Comparison of ENCODE assay signal across 19 cellular contexts in the genomic region with DNA sequence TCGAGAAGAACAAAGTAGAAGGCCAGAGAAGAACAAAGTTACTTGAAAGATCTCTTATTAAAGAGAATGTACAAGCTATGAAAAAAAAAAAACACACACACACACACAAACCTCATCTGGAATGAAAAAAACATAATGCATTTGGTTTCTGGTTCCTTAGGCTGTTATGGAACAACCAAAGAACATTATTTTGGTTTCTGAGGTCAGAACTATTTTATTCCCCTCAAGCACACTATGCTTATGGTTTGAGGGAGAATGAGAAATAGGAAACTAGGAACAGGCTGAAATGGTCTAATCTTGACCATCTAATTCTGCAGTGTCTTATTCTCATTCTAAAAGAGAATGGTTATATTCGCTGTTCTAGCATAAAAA. TPM values are rescaled to one million over a fixed set of nuclear protein-coding genes. Genes with fewer than 3 reads are reported as not detected.
DNase-seq lines count a peak whose midpoint lies in the region; ATAC-seq, FAIRE-seq and TF ChIP-seq lines count a peak whose summit lies in the region.
"Had no signal": no experiment of that assay in that cellular context is flagged by ENCODE, and none has a peak within 500 bp of the region (broad histone marks: within the 10 kb centered on the region; RNA-seq: fewer than 3 reads in every experiment).

No MANE protein-coding gene starts in this region.

- 90 to 98% (median 92%) methylated on average over 2 of the region's 2 CpGs for WGBS in stomach, 5 donors

- peak overlapping the region in 3 of 5 donors; percentile 30 to 93 (median 70) for H3K27ac ChIP-seq in stomach
- no peak overlapping the region for H3K27ac ChIP-seq in lower lobe of right lung
- no peak overlapping the region for H3K27ac ChIP-seq in left lung
- H3K27ac ChIP-seq: A549, right atrium auricular region had no signal

- peak; percentile 51 for FAIRE-seq in endometrium (lab: Jason Lieb, UNC)
- FAIRE-seq: A549, H54, RCC 7860 had no signal

- H3K36me3 ChIP-seq in stomach: peaks cover 0 to 3% (median 0%) of the 10 kb centered on the region in 4 donors
- H3K36me3 ChIP-seq in lower lobe of right lung: peaks cover 4% of the 10 kb centered on the region
- peaks cover 0 to 10% of the 10 kb centered on the region in 2 donors for H3K36me3 ChIP-seq in left lung
- H3K36me3 ChIP-seq: BE2C, right atrium auricular region had no signal

- ATAC-seq in activated CD8-positive, alpha-beta memory T cell treated with anti-CD3 and anti-CD28 coated beads, Interleukin-2, amount 10 ng/mL, durations not matched to agents 7 days and 5 days: no peak
- ATAC-seq in T-cell (replicated peaks in 1 of 4): no peak
- no peak for ATAC-seq in lower lobe of right lung
- ATAC-seq in naive thymus-derived CD8-positive, alpha-beta T cell: no peak
- ATAC-seq in left lung: no peak
- ATAC-seq: A549 had no signal

- CTCF ChIA-PET in activated CD8-positive, alpha-beta memory T cell treated with anti-CD3 and anti-CD28 coated beads, Interleukin-2, amount 10 ng/mL, durations not matched to agents 7 days and 5 days (lab: Charles Lee): interaction anchor here (0.9 to 4.5 kb wide), 10 partner anchors 9 to 664 kb away, joined by 3 to 29 read pairs (median 4); partner anchors contain the start of gene PRDM1
- CTCF ChIA-PET in T-cell (lab: Charles Lee): interaction anchor here (0.6 to 3.6 kb wide), 4 partner anchors 38 to 470 kb away, joined by 4 to 23 read pairs (median 6); no protein-coding TSS in a partner anchor

- peak overlapping the region; percentile 86 for H3K27ac Mint-ChIP-seq in activated CD8-positive, alpha-beta memory T cell treated with anti-CD3 and anti-CD28 coated beads, Interleukin-2, amount 10 ng/mL, durations not matched to agents 7 days and 5 days
- peak overlapping the region; percentile 80 to 90 for H3K27ac Mint-ChIP-seq in T-cell
- H3K27ac Mint-ChIP-seq in naive thymus-derived CD8-positive, alpha-beta T cell: peak overlapping the region in 2 of 10 donors; percentile 40 to 62
- H3K27ac Mint-ChIP-seq: brain had no signal

- TF ChIP-seq POLR2A in stomach (IDR thresholded peaks at IDR 0.05): no peak

- TF ChIP-seq CTCF in stomach (IDR thresholded peaks at IDR 0.05) (no peak), lower lobe of right lung (IDR thresholded peaks at IDR 0.05) (no peak), left lung (IDR thresholded peaks at IDR 0.05) (no peak)

- peaks cover 0 to 61% (median 0%) of the 10 kb centered on the region in 3 donors for H3K27me3 ChIP-seq in stomach
- peaks cover 12% of the 10 kb centered on the region for H3K27me3 ChIP-seq in lower lobe of right lung (ENCODE audit: low read depth)
- H3K27me3 ChIP-seq in left lung: peaks cover 8 to 74% of the 10 kb centered on the region in 2 donors
- H3K27me3 ChIP-seq: BE2C had no signal

- H3K9me3 Mint-ChIP-seq in activated CD8-positive, alpha-beta memory T cell treated with anti-CD3 and anti-CD28 coated beads, Interleukin-2, amount 10 ng/mL, durations not matched to agents 7 days and 5 days (ENCODE audit: low read depth): no peaks in the 10 kb centered on the region
- H3K9me3 Mint-ChIP-seq in T-cell: no peaks in the 10 kb centered on the region
- no peaks in the 10 kb centered on the region for H3K9me3 Mint-ChIP-seq in naive thymus-derived CD8-positive, alpha-beta T cell
- H3K9me3 Mint-ChIP-seq: brain had no signal

- intact Hi-C loops in stomach (cut with DNase I; ENCODE audit: low total_unique reads): no loop called here
- intact Hi-C loops in lower lobe of right lung (cut with DNase I): no loop called here
- intact Hi-C loops in left lung (cut with DNase I): loop anchor here in 1 of 2 donors (10.0 kb wide), 1 partner anchor 610 kb away; no protein-coding TSS in a partner anchor

- no peak for TF ChIP-seq EP300 in stomach (IDR thresholded peaks at IDR 0.05)

- H3K4me1 Mint-ChIP-seq in activated CD8-positive, alpha-beta memory T cell treated with anti-CD3 and anti-CD28 coated beads, Interleukin-2, amount 10 ng/mL, durations not matched to agents 7 days and 5 days: peaks cover 79% of the 10 kb centered on the region
- peaks cover 80 to 89% (median 83%) of the 10 kb centered on the region in 3 donors for H3K4me1 Mint-ChIP-seq in T-cell
- H3K4me1 Mint-ChIP-seq in naive thymus-derived CD8-positive, alpha-beta T cell: peaks cover 18 to 85% (median 44%) of the 10 kb centered on the region in 4 donors

- DNase-seq in activated CD8-positive, alpha-beta memory T cell treated with anti-CD3 and anti-CD28 coated beads, Interleukin-2, amount 10 ng/mL, durations not matched to agents 7 days and 5 days: no peak
- no peak for DNase-seq in activated CD8-positive, alpha-beta memory T cell treated with anti-CD3 and anti-CD28 coated beads, Interleukin-2, amount 50 U/mL, for 48 hours
- DNase-seq in T-cell: no peak
- DNase-seq in stomach: no peak
- no peak for DNase-seq in lower lobe of right lung
- DNase-seq in naive thymus-derived CD8-positive, alpha-beta T cell: no peak
- no peak for DNase-seq in left lung
- DNase-seq: activated CD4-positive, alpha-beta T cell treated with anti-CD3 and anti-CD28 coated beads, Interleukin-2, amount 50 U/mL, for 4 hours; BE2C; effector memory CD4-positive, alpha-beta T cell; NCI-H1436; NCI-H510A had no signal

- POLR2A ChIA-PET in T-cell (lab: Charles Lee): interaction anchor here (0.6 to 0.7 kb wide), 3 partner anchors 9 to 50 kb away, joined by 3 to 4 read pairs (median 3); partner anchors contain the start of gene PRDM1 (in 1 of the 2)
- POLR2A ChIA-PET in naive thymus-derived CD8-positive, alpha-beta T cell (lab: Charles Lee): interaction anchor here (1.4 kb wide), 1 partner anchor 34 kb away, joined by 5 read pairs; no protein-coding TSS in a partner anchor

- H3K36me3 Mint-ChIP-seq in activated CD8-positive, alpha-beta memory T cell treated with anti-CD3 and anti-CD28 coated beads, Interleukin-2, amount 10 ng/mL, durations not matched to agents 7 days and 5 days: peaks cover 92% of the 10 kb centered on the region
- H3K36me3 Mint-ChIP-seq in T-cell: peaks cover under 1% of the 10 kb centered on the region
- peaks cover 0 to 1% (median 0%) of the 10 kb centered on the region in 3 donors for H3K36me3 Mint-ChIP-seq in naive thymus-derived CD8-positive, alpha-beta T cell
- H3K36me3 Mint-ChIP-seq: brain had no signal

- no peaks in the 10 kb centered on the region for H3K27me3 Mint-ChIP-seq in activated CD8-positive, alpha-beta memory T cell treated with anti-CD3 and anti-CD28 coated beads, Interleukin-2, amount 10 ng/mL, durations not matched to agents 7 days and 5 days
- peaks cover 7 to 15% of the 10 kb centered on the region in 2 donors for H3K27me3 Mint-ChIP-seq in T-cell
- peaks cover 11 to 54% (median 16%) of the 10 kb centered on the region in 5 donors for H3K27me3 Mint-ChIP-seq in naive thymus-derived CD8-positive, alpha-beta T cell

- H3K4me1 ChIP-seq in stomach (peaks cover 0 to 33% (median 15%) of the 10 kb centered on the region in 4 donors), lower lobe of right lung (peaks cover 37% of the 10 kb centered on the region), left lung (peaks cover 6 to 75% of the 10 kb centered on the region in 2 donors)
- H3K4me1 ChIP-seq: BE2C, right atrium auricular region had no signal

- H3K9me3 ChIP-seq in stomach (no peaks in the 10 kb centered on the region), lower lobe of right lung (no peaks in the 10 kb centered on the region), left lung (no peaks in the 10 kb centered on the region)
- H3K9me3 ChIP-seq: A549, BE2C, right atrium auricular region had no signal

- peak overlapping the region; percentile 69 for H3K4me3 Mint-ChIP-seq in activated CD8-positive, alpha-beta memory T cell treated with anti-CD3 and anti-CD28 coated beads, Interleukin-2, amount 10 ng/mL, durations not matched to agents 7 days and 5 days
- H3K4me3 Mint-ChIP-seq in T-cell: peak overlapping the region in 1 of 3 donors; percentile 47
- H3K4me3 Mint-ChIP-seq in naive thymus-derived CD8-positive, alpha-beta T cell: no peak overlapping the region
- H3K4me3 Mint-ChIP-seq: brain had no signal

- H3K4me3 ChIP-seq in stomach (no peak overlapping the region), lower lobe of right lung (no peak overlapping the region), left lung (no peak overlapping the region)
- H3K4me3 ChIP-seq: A549, right atrium auricular region had no signal

RNA-seq across cellular contexts. Expression of gene PRDM1, which starts 8.8 kb away (rescaled TPM):
- 100 to 1,000 TPM in 1 of 2 experiments, 10 to 100 TPM in 1; 97.1 to 132 TPM for total RNA-seq in activated CD8-positive, alpha-beta memory T cell treated with anti-CD3 and anti-CD28 coated beads, Interleukin-2, amount 10 ng/mL, durations not matched to agents 7 days and 5 days
- 100 to 1,000 TPM in 1 of 5 donors, 10 to 100 TPM in 4; 21.9 to 108 (median 30.6) TPM for total RNA-seq in T-cell
- 10 to 100 TPM in 2 of 5 donors, 1 to 10 TPM in 2, under 1 TPM in 1; under 0.01 to 22.7 (median 6.4) TPM for total RNA-seq in stomach
- polyA plus RNA-seq in stomach: 1 to 10 TPM; 3.1 to 7.0 (median 3.6) TPM
- total RNA-seq in lower lobe of right lung: 13.9 TPM
- under 1 TPM; 0.58 to 0.94 TPM for total RNA-seq in naive thymus-derived CD8-positive, alpha-beta T cell
- polyA plus RNA-seq in naive thymus-derived CD8-positive, alpha-beta T cell: 10 to 100 TPM in 1 of 3 donors, 1 to 10 TPM in 1, under 1 TPM in 1; 0.35 to 15.6 (median 1.6) TPM
- total RNA-seq in left lung: 10 to 100 TPM in 1 of 2 donors, 1 to 10 TPM in 1; 7.9 to 11.1 TPM
- total RNA-seq: osteocyte had no signal

Comparison
In these comparisons a context has a peak if more than half of its experiments do, and no peak if none do; other contexts are left out.
1. H3K27ac ChIP-seq: peak in stomach (3 of 5); none in lower lobe of right lung (single experiment) and left lung (0 of 2).